In the genomic region with DNA sequence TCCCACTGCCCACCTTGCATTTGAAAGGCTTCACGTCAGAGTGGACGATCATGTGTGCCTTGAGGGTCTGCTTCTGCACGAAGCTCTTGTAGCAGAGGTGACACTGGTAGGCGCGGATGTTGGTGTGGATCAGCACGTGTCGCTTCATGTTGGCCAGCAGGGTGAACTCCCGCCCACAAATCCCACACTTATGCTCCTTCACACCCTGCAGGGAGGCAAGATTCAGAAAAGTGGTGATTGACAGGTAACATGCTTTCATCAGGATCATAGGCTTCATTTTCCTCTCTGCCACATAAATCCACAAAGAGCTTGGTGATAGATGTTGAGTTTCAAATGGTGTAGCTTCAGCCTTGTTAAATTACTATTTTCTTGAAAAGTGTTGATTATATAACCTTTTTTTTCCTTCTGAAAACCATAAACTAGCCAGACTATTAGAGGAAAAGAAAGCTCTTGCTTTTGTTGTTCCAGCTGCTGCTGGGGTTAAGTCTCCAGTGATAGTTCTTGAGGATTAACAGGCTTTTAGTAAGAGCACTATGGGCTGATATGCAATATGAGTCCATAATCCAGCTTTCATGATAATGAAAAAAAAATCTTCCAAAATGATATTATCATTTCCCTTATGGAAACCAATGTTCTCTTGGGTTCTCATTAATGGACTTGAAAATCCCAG, we compare ENCODE assay signal across 22 cellular contexts. TPM values are rescaled to one million over a fixed set of nuclear protein-coding genes. Genes with fewer than 3 reads are reported as not detected.
"Had no signal": no experiment of that assay in that cellular context is flagged by ENCODE, and none has a peak within 500 bp of the region (broad histone marks: within the 10 kb centered on the region; RNA-seq: fewer than 3 reads in every experiment).

No MANE protein-coding gene starts in this region.

- H3K4me3 Mint-ChIP-seq: activated CD4-positive, alpha-beta T cell treated with anti-CD3 and anti-CD28 coated beads, Interleukin-2, amount 10 ng/mL, durations not matched to agents 7 days and 5 days; activated CD8-positive, alpha-beta T cell treated with anti-CD3 and anti-CD28 coated beads for 36 hours; activated naive CD8-positive, alpha-beta T cell treated with anti-CD3 and anti-CD28 coated beads, Interleukin-2, amount 50 U/mL, for 24 hours; activated T-helper 1 cell treated with anti-CD3 and anti-CD28 coated beads, Interleukin-12 subunit alpha, Interleukin-12 subunit beta, Interleukin-2, Interleukin-4 antibody, amounts not matched to agents 30 ng/mL and 10 ng/mL and 1 ng/mL, durations not matched to agents 14 hours and 24 hours and 36 hours; natural killer cell; stimulated activated naive CD8-positive, alpha-beta T cell treated with anti-CD3 and anti-CD28 coated beads, Interleukin-15, Interleukin-2, amounts not matched to agents 100 ng/mL and 50 ng/mL, for 24 hours had no signal

- H3K4me1 Mint-ChIP-seq: activated CD4-positive, alpha-beta T cell treated with anti-CD3 and anti-CD28 coated beads, Interleukin-2, amount 10 ng/mL, durations not matched to agents 7 days and 5 days; activated naive CD8-positive, alpha-beta T cell treated with anti-CD3 and anti-CD28 coated beads, Interleukin-2, amount 50 U/mL, for 24 hours; natural killer cell had no signal

- H3K4me3 ChIP-seq: coronary artery, esophagus squamous epithelium, gastroesophageal sphincter, pancreas, psoas muscle, right atrium auricular region, tibial artery had no signal

- H3K36me3 Mint-ChIP-seq: natural killer cell had no signal

- H3K9me3 Mint-ChIP-seq: activated CD4-positive, alpha-beta T cell treated with anti-CD3 and anti-CD28 coated beads, Interleukin-2, amount 10 ng/mL, durations not matched to agents 7 days and 5 days; activated CD8-positive, alpha-beta T cell treated with anti-CD3 and anti-CD28 coated beads for 36 hours; activated naive CD8-positive, alpha-beta T cell treated with anti-CD3 and anti-CD28 coated beads, Interleukin-2, amount 50 U/mL, for 24 hours; activated T-helper 1 cell treated with anti-CD3 and anti-CD28 coated beads, Interleukin-12 subunit alpha, Interleukin-12 subunit beta, Interleukin-2, Interleukin-4 antibody, amounts not matched to agents 30 ng/mL and 10 ng/mL and 1 ng/mL, durations not matched to agents 14 hours and 24 hours and 36 hours; natural killer cell; stimulated activated naive CD8-positive, alpha-beta T cell treated with anti-CD3 and anti-CD28 coated beads, Interleukin-15, Interleukin-2, amounts not matched to agents 100 ng/mL and 50 ng/mL, for 24 hours had no signal

- H3K27ac ChIP-seq: pancreas had no signal

- DNase-seq: activated CD4-positive, alpha-beta T cell treated with anti-CD3 and anti-CD28 coated beads, Interleukin-2, amount 10 ng/mL, durations not matched to agents 7 days and 5 days; activated CD8-positive, alpha-beta T cell treated with anti-CD3 and anti-CD28 coated beads for 36 hours; activated gamma-delta T cell; activated naive CD4-positive, alpha-beta T cell treated with anti-CD3 and anti-CD28 coated beads, Interleukin-2, amount 50 U/mL, for 16 hours; activated naive CD8-positive, alpha-beta T cell treated with anti-CD3 and anti-CD28 coated beads, Interleukin-2, amount 50 U/mL, for 24 hours; cerebellar nuclear complex; esophagus squamous epithelium; head of caudate nucleus; natural killer cell; pancreas; psoas muscle; stimulated activated CD4-positive, alpha-beta T cell treated with anti-CD3 and anti-CD28 coated beads, Interleukin-12 subunit alpha, Interleukin-12 subunit beta, amount 100 ng/mL, for 4 hours; T-helper 2 cell; tibial artery had no signal

- H3K27me3 Mint-ChIP-seq: activated CD8-positive, alpha-beta T cell treated with anti-CD3 and anti-CD28 coated beads for 36 hours; stimulated activated naive CD8-positive, alpha-beta T cell treated with anti-CD3 and anti-CD28 coated beads, Interleukin-15, Interleukin-2, amounts not matched to agents 100 ng/mL and 50 ng/mL, for 24 hours had no signal

- ATAC-seq: activated CD4-positive, CD25-positive, alpha-beta regulatory T cell treated with anti-CD3 and anti-CD28 coated beads, Interleukin-2, amount 50 U/mL, for 24 hours; activated CD8-positive, alpha-beta T cell treated with anti-CD3 and anti-CD28 coated beads for 36 hours; activated naive CD8-positive, alpha-beta T cell treated with anti-CD3 and anti-CD28 coated beads, Interleukin-2, amount 50 U/mL, for 24 hours; gastroesophageal sphincter; left lobe of liver; natural killer cell; pancreas; psoas muscle had no signal

- H3K27ac Mint-ChIP-seq: activated CD4-positive, alpha-beta T cell treated with anti-CD3 and anti-CD28 coated beads, Interleukin-2, amount 10 ng/mL, durations not matched to agents 7 days and 5 days; activated CD8-positive, alpha-beta T cell treated with anti-CD3 and anti-CD28 coated beads for 36 hours; activated naive CD8-positive, alpha-beta T cell treated with anti-CD3 and anti-CD28 coated beads, Interleukin-2, amount 50 U/mL, for 24 hours; activated T-helper 1 cell treated with anti-CD3 and anti-CD28 coated beads, Interleukin-12 subunit alpha, Interleukin-12 subunit beta, Interleukin-2, Interleukin-4 antibody, amounts not matched to agents 30 ng/mL and 10 ng/mL and 1 ng/mL, durations not matched to agents 14 hours and 24 hours and 36 hours; natural killer cell; stimulated activated naive CD8-positive, alpha-beta T cell treated with anti-CD3 and anti-CD28 coated beads, Interleukin-15, Interleukin-2, amounts not matched to agents 100 ng/mL and 50 ng/mL, for 24 hours had no signal

- H3K27me3 ChIP-seq: esophagus squamous epithelium, gastroesophageal sphincter, pancreas, right atrium auricular region, tibial artery had no signal

- H3K36me3 ChIP-seq: esophagus squamous epithelium, gastroesophageal sphincter, pancreas, tibial artery had no signal

- H3K9me3 ChIP-seq: esophagus squamous epithelium, gastroesophageal sphincter, pancreas, psoas muscle, right atrium auricular region, tibial artery had no signal

RNA-seq across cellular contexts. Expression of a gene that starts 50.7 kb away (rescaled TPM):
- total RNA-seq: activated CD4-positive, alpha-beta T cell treated with anti-CD3 and anti-CD28 coated beads, Interleukin-2, amount 10 ng/mL, durations not matched to agents 7 days and 5 days; activated CD8-positive, alpha-beta T cell treated with anti-CD3 and anti-CD28 coated beads for 36 hours; activated T-helper 1 cell treated with anti-CD3 and anti-CD28 coated beads, Interleukin-12 subunit alpha, Interleukin-12 subunit beta, Interleukin-2, Interleukin-4 antibody, amounts not matched to agents 30 ng/mL and 10 ng/mL and 1 ng/mL, durations not matched to agents 14 hours and 24 hours and 36 hours had no signal
- polyA plus RNA-seq: keratinocyte had no signal
